Comparison of ENCODE assay signal across 8 cellular contexts in the genomic region with DNA sequence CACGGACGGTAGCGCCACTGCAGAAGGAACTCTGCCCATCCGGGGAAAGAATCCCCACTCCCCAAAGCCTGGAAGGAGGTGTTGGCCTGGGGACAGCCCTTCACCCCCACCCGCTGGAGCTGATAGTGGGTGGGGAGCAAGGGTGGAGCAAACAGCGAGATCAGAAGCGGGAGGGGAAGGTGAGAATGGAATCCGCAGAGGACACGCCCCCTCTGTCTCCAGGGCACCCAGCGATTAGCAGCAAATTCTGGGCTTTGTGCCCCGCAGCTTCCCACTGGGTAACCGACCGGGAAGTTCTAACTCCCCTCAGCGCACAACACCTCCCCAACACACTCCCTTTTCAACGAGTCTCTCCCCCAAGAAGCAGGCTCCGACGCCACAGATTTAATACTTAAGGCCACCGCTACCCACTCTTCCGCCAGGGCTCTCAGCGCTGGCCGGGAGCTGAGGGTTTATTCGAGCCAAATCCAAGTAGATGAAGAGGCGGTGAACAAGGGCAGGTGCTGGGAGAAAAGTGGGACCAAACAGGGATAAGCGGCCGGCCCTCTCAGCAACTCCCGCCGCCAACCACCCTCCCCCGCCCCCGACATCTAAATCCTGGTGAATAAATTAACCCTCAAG. TPM values are rescaled to one million over a fixed set of nuclear protein-coding genes. Genes with fewer than 3 reads are reported as not detected.
DNase-seq lines count a peak whose midpoint lies in the region; ATAC-seq and TF ChIP-seq lines count a peak whose summit lies in the region.

No MANE protein-coding gene starts in this region.

- peak; percentile 21 to 34 for ATAC-seq in left cardiac atrium

- H3K36me3 Mint-ChIP-seq in activated naive CD8-positive, alpha-beta T cell: no peaks in the 10 kb centered on the region
- peaks cover 6% of the 10 kb centered on the region for H3K36me3 Mint-ChIP-seq in progenitor cell of endocrine pancreas (ENCODE audit: insufficient read depth)

- TF ChIP-seq CTCF in progenitor cell of endocrine pancreas (IDR thresholded peaks at IDR 0.05; ENCODE audit: unreplicated experiment): no peak

- H3K4me1 Mint-ChIP-seq in activated naive CD8-positive, alpha-beta T cell (ENCODE audit: low read depth): peaks cover 10% of the 10 kb centered on the region
- peaks cover 24% of the 10 kb centered on the region for H3K4me1 Mint-ChIP-seq in progenitor cell of endocrine pancreas (ENCODE audit: low read depth)

- peak overlapping the region; percentile 86 for H3K4me3 Mint-ChIP-seq in activated naive CD8-positive, alpha-beta T cell
- H3K4me3 Mint-ChIP-seq in progenitor cell of endocrine pancreas (ENCODE audit: low read depth): peak overlapping the region; percentile 86

- intact Hi-C loops in left cardiac atrium (cut with DNase I): loop anchor here (5.0 to 10.0 kb wide), 2 partner anchors 70 to 72 kb away; a partner anchor contains a TSS

- no peaks in the 10 kb centered on the region for H3K9me3 Mint-ChIP-seq in activated naive CD8-positive, alpha-beta T cell (ENCODE audit: low read depth)
- no peaks in the 10 kb centered on the region for H3K9me3 Mint-ChIP-seq in progenitor cell of endocrine pancreas (ENCODE audit: low read depth)

- peak overlapping the region; percentile 61 for H3K27ac Mint-ChIP-seq in activated naive CD8-positive, alpha-beta T cell
- H3K27ac Mint-ChIP-seq in progenitor cell of endocrine pancreas: peak overlapping the region; percentile 96

- no peaks in the 10 kb centered on the region for H3K27me3 Mint-ChIP-seq in activated naive CD8-positive, alpha-beta T cell
- no peaks in the 10 kb centered on the region for H3K27me3 Mint-ChIP-seq in progenitor cell of endocrine pancreas

- DNase-seq in DMS 273 (lab: John Stamatoyannopoulos, UW; ENCODE audit: unreplicated experiment) (peak; percentile 82), DMS 273 treated with DMSO at 0.1 percent for 48 hours (lab: John Stamatoyannopoulos, UW) (no peak), NCI-H128 (lab: John Stamatoyannopoulos, UW; ENCODE audit: unreplicated experiment) (peak; percentile 35), left cardiac atrium (peak; percentile 83), progenitor cell of endocrine pancreas (ENCODE audit: low spot score, unreplicated experiment) (peak; percentile 34), epidermal melanocyte (ENCODE audit: insufficient read length, low spot score) (no peak)
- DNase-seq in effector CD8-positive, alpha-beta T cell (lab: John Stamatoyannopoulos, UW): no peak

RNA-seq across cellular contexts. Expression of a gene that starts 1.3 kb away (rescaled TPM):
- total RNA-seq in left cardiac atrium (10 to 100 TPM; 19.7 to 22.1 TPM), progenitor cell of endocrine pancreas (236 and 238 TPM in 2 replicates)

RNA-seq across cellular contexts. Expression of a gene that starts 18.2 kb away (rescaled TPM):
- total RNA-seq in left cardiac atrium: not detected
- not detected in 2 replicates for total RNA-seq in progenitor cell of endocrine pancreas

Comparison
In these comparisons a context has a peak if more than half of its experiments do, and no peak if none do; other contexts are left out.
1. DNase-seq: peak in DMS 273 (single experiment), NCI-H128 (single experiment), left cardiac atrium (single experiment) and progenitor cell of endocrine pancreas (single experiment); none in DMS 273 treated with DMSO at 0.1 percent for 48 hours (single experiment), epidermal melanocyte (single experiment) and effector CD8-positive, alpha-beta T cell (single experiment).
2. RNA of a gene that starts 1.3 kb away (total RNA-seq): 236 to 238 TPM in progenitor cell of endocrine pancreas; 19.7 to 22.1 TPM in left cardiac atrium; every median in the first group is over 10 times any median in the second.